27 cellular contexts compared by ENCODE assay signal in genomic region chr11:47171057-47171838, GRCh38. TPM values are rescaled to one million over a fixed set of nuclear protein-coding genes. Genes with fewer than 3 reads are reported as not detected.
DNase-seq lines count a peak whose midpoint lies in the region; ATAC-seq, FAIRE-seq and TF ChIP-seq lines count a peak whose summit lies in the region.
"Had no signal": no experiment of that assay in that cellular context is flagged by ENCODE, and none has a peak within 500 bp of the region (broad histone marks: within the 10 kb centered on the region; RNA-seq: fewer than 3 reads in every experiment).

No MANE protein-coding gene starts in this region.

- H3K36me3 Mint-ChIP-seq in stimulated activated naive CD8-positive, alpha-beta T cell treated with anti-CD3 and anti-CD28 coated beads, Interleukin-15, Interleukin-2, amounts not matched to agents 100 ng/mL and 50 ng/mL, for 24 hours (ENCODE audit: low read depth), result peaks cover 63% of the 10 kb centered on the region
- peaks cover 13% of the 10 kb centered on the region for H3K36me3 Mint-ChIP-seq in memory B cell

- TF ChIP-seq RAD21 in K562 (CRISPR knock-in tag; conservative IDR thresholded peaks at IDR 0.05 in 1 of 2, IDR thresholded peaks at IDR 0.05 in 1 of 2), result no peak

- TF ChIP-seq EP300 in K562 (IDR thresholded peaks at IDR 0.05; ENCODE audit: low read length), result no peak

- 93% methylated on average over 16 of the region's 16 CpGs for WGBS in K562 (ENCODE audit: insufficient coverage, low coverage, missing lambda C conversion rate)

- in situ Hi-C loops in K562 (cut with MboI), result loop anchor here (10.0 kb wide), 1 partner anchor 174 kb away; no protein-coding TSS in a partner anchor

- no peak overlapping the region for H3K27ac ChIP-seq in K562 (ENCODE audit: extremely low read depth, low read depth, low read length)
- H3K27ac ChIP-seq: right atrium auricular region had no signal

- H3K9me1 ChIP-seq in K562 (ENCODE audit: control insufficient read depth, insufficient read depth, low read length), result peaks cover 3% of the 10 kb centered on the region

- no peak overlapping the region for H3K4me3 Mint-ChIP-seq in stimulated activated naive CD8-positive, alpha-beta T cell treated with anti-CD3 and anti-CD28 coated beads, Interleukin-15, Interleukin-2, amounts not matched to agents 100 ng/mL and 50 ng/mL, for 24 hours
- H3K4me3 Mint-ChIP-seq in stimulated activated naive CD8-positive, alpha-beta T cell treated with anti-CD3 and anti-CD28 coated beads, Interleukin-15, amount 100 ng/mL, for 72 hours, result no peak overlapping the region
- no peak overlapping the region for H3K4me3 Mint-ChIP-seq in memory B cell
- H3K4me3 Mint-ChIP-seq: activated CD4-positive, alpha-beta memory T cell treated with anti-CD3 and anti-CD28 coated beads for 36 hours; activated naive CD4-positive, alpha-beta T cell treated with anti-CD3 and anti-CD28 coated beads for 36 hours; central memory CD8-positive, alpha-beta T cell; immature natural killer cell; WTC11 had no signal

- H3K9me3 Mint-ChIP-seq in stimulated activated naive CD8-positive, alpha-beta T cell treated with anti-CD3 and anti-CD28 coated beads, Interleukin-15, Interleukin-2, amounts not matched to agents 100 ng/mL and 50 ng/mL, for 24 hours, result no peaks in the 10 kb centered on the region
- H3K9me3 Mint-ChIP-seq in stimulated activated naive CD8-positive, alpha-beta T cell treated with anti-CD3 and anti-CD28 coated beads, Interleukin-15, amount 100 ng/mL, for 72 hours, result no peaks in the 10 kb centered on the region
- no peaks in the 10 kb centered on the region for H3K9me3 Mint-ChIP-seq in memory B cell
- H3K9me3 Mint-ChIP-seq: activated CD4-positive, alpha-beta memory T cell treated with anti-CD3 and anti-CD28 coated beads for 36 hours; activated naive CD4-positive, alpha-beta T cell treated with anti-CD3 and anti-CD28 coated beads for 36 hours; central memory CD8-positive, alpha-beta T cell; immature natural killer cell; naive B cell; WTC11 had no signal

- TF ChIP-seq CTCF in K562 (IDR thresholded peaks at IDR 0.05 in 2 of 3, conservative IDR thresholded peaks at IDR 0.05 in 1 of 3; ENCODE audit: insufficient read depth in 2 of 3, low read depth in 1 of 3, low read length in 3 of 3), result no peak

- POLR2A ChIA-PET in K562 (lab: Yijun Ruan, JAX), result interaction anchor here (0.6 to 3.3 kb wide), 5 partner anchors 8 to 48 kb away, joined by 3 to 29 read pairs (median 4); no protein-coding TSS in a partner anchor

- H3K4me1 ChIP-seq in K562 (replicated peaks in 1 of 2; ENCODE audit: control insufficient read depth in 2 of 2, insufficient read depth in 2 of 2, low read length in 2 of 2), result peaks cover 5 to 8% of the 10 kb centered on the region in 2 experiments; a peak in 4 of 5 replicates

- TF ChIP-seq POLR2A in K562 (conservative IDR thresholded peaks at IDR 0.05), result no peak

- CTCF ChIA-PET in K562 (lab: Yijun Ruan, JAX; ENCODE audit: low intra/inter-chr PET ratio), result no interaction called here

- BruUV-seq in K562 (replicated peaks; lab: Mats Ljungman, UMichigan), result no TSS peak

- no peak overlapping the region for H2AFZ ChIP-seq in K562 (ENCODE audit: low read depth, low read length)

- H3K4me1 Mint-ChIP-seq in stimulated activated naive CD8-positive, alpha-beta T cell treated with anti-CD3 and anti-CD28 coated beads, Interleukin-15, Interleukin-2, amounts not matched to agents 100 ng/mL and 50 ng/mL, for 24 hours (ENCODE audit: low read depth), result peaks cover 36% of the 10 kb centered on the region
- peaks cover 47% of the 10 kb centered on the region for H3K4me1 Mint-ChIP-seq in stimulated activated naive CD8-positive, alpha-beta T cell treated with anti-CD3 and anti-CD28 coated beads, Interleukin-15, amount 100 ng/mL, for 72 hours
- peaks cover 16% of the 10 kb centered on the region for H3K4me1 Mint-ChIP-seq in memory B cell

- H3K27ac Mint-ChIP-seq in stimulated activated naive CD8-positive, alpha-beta T cell treated with anti-CD3 and anti-CD28 coated beads, Interleukin-15, Interleukin-2, amounts not matched to agents 100 ng/mL and 50 ng/mL, for 24 hours, result peak overlapping the region; percentile 34
- peak overlapping the region in 1 of 2 donors; percentile 84 for H3K27ac Mint-ChIP-seq in stimulated activated naive CD8-positive, alpha-beta T cell treated with anti-CD3 and anti-CD28 coated beads, Interleukin-15, amount 100 ng/mL, for 72 hours
- H3K27ac Mint-ChIP-seq in memory B cell, result peak overlapping the region; percentile 75
- H3K27ac Mint-ChIP-seq: activated CD4-positive, alpha-beta memory T cell treated with anti-CD3 and anti-CD28 coated beads for 36 hours; activated naive CD4-positive, alpha-beta T cell treated with anti-CD3 and anti-CD28 coated beads for 36 hours; WTC11 had no signal

- H3K27me3 Mint-ChIP-seq in stimulated activated naive CD8-positive, alpha-beta T cell treated with anti-CD3 and anti-CD28 coated beads, Interleukin-15, Interleukin-2, amounts not matched to agents 100 ng/mL and 50 ng/mL, for 24 hours, result no peaks in the 10 kb centered on the region
- no peaks in the 10 kb centered on the region for H3K27me3 Mint-ChIP-seq in stimulated activated naive CD8-positive, alpha-beta T cell treated with anti-CD3 and anti-CD28 coated beads, Interleukin-15, amount 100 ng/mL, for 72 hours
- no peaks in the 10 kb centered on the region for H3K27me3 Mint-ChIP-seq in memory B cell
- H3K27me3 Mint-ChIP-seq: activated CD4-positive, alpha-beta memory T cell treated with anti-CD3 and anti-CD28 coated beads for 36 hours; central memory CD8-positive, alpha-beta T cell; naive B cell had no signal

- intact Hi-C loops in K562 (cut with micrococcal nuclease), result no loop called here

- H3K27me3 ChIP-seq in K562 (ENCODE audit: control insufficient read depth in 2 of 2, insufficient read depth in 2 of 2, low read length in 2 of 2), result no peaks in the 10 kb centered on the region
- H3K27me3 ChIP-seq: right atrium auricular region, transverse colon had no signal

- H3K36me3 ChIP-seq in K562 (ENCODE audit: control insufficient read depth, insufficient read depth, low read length), result peaks cover 93% of the 10 kb centered on the region

- no peak for FAIRE-seq in K562 (lab: Jason Lieb, UNC)
- FAIRE-seq: G401.6 had no signal

- peaks cover 6% of the 10 kb centered on the region for H4K20me1 ChIP-seq in K562 (replicated peaks; ENCODE audit: control insufficient read depth, insufficient read depth, low read length)

- no peaks in the 10 kb centered on the region for H3K9me3 ChIP-seq in K562 (replicated peaks; ENCODE audit: control insufficient read depth, insufficient read depth, low read depth, low read length)
- H3K9me3 ChIP-seq: right atrium auricular region, transverse colon had no signal

- H3K4me2 ChIP-seq in K562 (ENCODE audit: insufficient read depth, low read length), result no peak overlapping the region

- no peak for DNase-seq in stimulated activated naive CD8-positive, alpha-beta T cell treated with anti-CD3 and anti-CD28 coated beads, Interleukin-15, amount 100 ng/mL, for 72 hours
- DNase-seq in K562 (ENCODE audit: extremely low read depth in 1 of 4, low spot score in 3 of 4) (no peak), memory B cell (ENCODE audit: low spot score in 2 of 2) (no peak), NCI-H82 treated with DMSO at 0.1 percent for 48 hours (lab: John Stamatoyannopoulos, UW; ENCODE audit: unreplicated experiment) (no peak), EL (no peak)
- DNase-seq: activated CD4-positive, alpha-beta memory T cell treated with anti-CD3 and anti-CD28 coated beads for 36 hours; activated naive CD4-positive, alpha-beta T cell treated with anti-CD3 and anti-CD28 coated beads for 36 hours; activated T-cell treated with anti-CD3 and anti-CD28 coated beads, Interleukin-2, amount 50 U/mL, for 1 hour; foreskin melanocyte; hippocampal formation; immature natural killer cell; naive B cell; NCI-H1105; NCI-H2029 treated with DMSO at 0.1 percent for 48 hours; NCI-H345; OCI-M1; stimulated activated CD4-positive, alpha-beta T cell treated with anti-CD3 and anti-CD28 coated beads, Interleukin-4, amount 100 ng/mL, for 4 hours; stimulated activated naive CD8-positive, alpha-beta T cell treated with anti-CD3 and anti-CD28 coated beads, Interleukin-15, Interleukin-2, amounts not matched to agents 100 U/mL and 50 U/mL, for 24 hours; transverse colon had no signal

- H3K79me2 ChIP-seq in K562 (ENCODE audit: control insufficient read depth, insufficient read depth, low read length), result peaks cover 52% of the 10 kb centered on the region

- H3K9ac ChIP-seq in K562 (ENCODE audit: insufficient read depth in 1 of 2, low read depth in 2 of 2, low read length in 2 of 2), result no peak overlapping the region

- H3K4me3 ChIP-seq in K562, result no peak overlapping the region
- H3K4me3 ChIP-seq: right atrium auricular region, transverse colon had no signal

- no peak for ATAC-seq in stimulated activated naive CD8-positive, alpha-beta T cell treated with anti-CD3 and anti-CD28 coated beads, Interleukin-15, amount 100 ng/mL, for 72 hours
- no peak for ATAC-seq in K562
- no peak for ATAC-seq in memory B cell (ENCODE audit: low read depth)
- ATAC-seq in GM21786 (IDR thresholded peaks at IDR 0.05; ENCODE audit: unreplicated experiment), result no peak
- ATAC-seq: left lobe of liver; Right ventricle myocardium inferior; stimulated activated naive CD8-positive, alpha-beta T cell treated with anti-CD3 and anti-CD28 coated beads, Interleukin-15, Interleukin-2, amounts not matched to agents 100 U/mL and 50 U/mL, for 24 hours; WTC11 had no signal

RNA-seq across cellular contexts. Expression of gene ARFGAP2, which starts 5.4 kb away (rescaled TPM):
- total RNA-seq in K562 (2011; cell fraction: chromatin; rRNA removed; ENCODE audit: low replicate concordance), result 359 and 833 TPM in 2 replicates
- total RNA-seq in K562 (2011; cell fraction: nucleolus; rRNA removed), result 445 and 463 TPM in 2 replicates
- total RNA-seq in K562 (2011; cell fraction: nucleoplasm; rRNA removed), result 399 and 402 TPM in 2 replicates
- total RNA-seq in K562 (2014; rRNA removed) (97.6 and 107 TPM in 2 replicates), K562 (2014; rRNA removed; fragmentation: Illumina TruSeq; extraction: Trizol) (65.0 and 78.6 TPM in 2 replicates), K562 (2015; rRNA removed; fragmentation: Illumina TruSeq; extraction: Trizol) (78.4 and 83.2 TPM in 2 replicates), K562 (2021) (93.4 and 102 TPM in 2 replicates)
- polyA plus RNA-seq in K562 (2011; rRNA removed) (96.3 and 120 TPM in 2 replicates), K562 (2014; fragmentation: Illumina TruSeq; extraction: Trizol) (122 and 140 TPM in 2 replicates), K562 (2014; fragmentation: Nextera tagmentation; extraction: Ambion mirVana) (10 to 100 TPM; 29.1 to 42.1 TPM), K562 (2014; rRNA removed) (90.1 and 90.8 TPM in 2 replicates)
- polyA plus RNA-seq in K562 (2011; cell fraction: cytosol; rRNA removed), result 199 and 200 TPM in 2 replicates
- polyA plus RNA-seq in K562 (2011; cell fraction: nucleus; rRNA removed), result 212 and 227 TPM in 2 replicates
- polyA plus RNA-seq in K562 (2012), result 69.1 and 93.2 TPM in 2 replicates
- polyA minus RNA-seq in K562 (2011; rRNA and poly(A)+ RNA removed), result 112 and 121 TPM in 2 replicates
- 55.3 and 58.2 TPM in 2 replicates for polyA minus RNA-seq in K562 (2011; cell fraction: cytosol; rRNA and poly(A)+ RNA removed)
- polyA minus RNA-seq in K562 (2011; cell fraction: nucleus; rRNA and poly(A)+ RNA removed), result 104 and 166 TPM in 2 replicates

RNA-seq across cellular contexts. Expression of gene PACSIN3, which starts 15.0 kb away (rescaled TPM):
- 3.9 and 14.6 TPM in 2 replicates for total RNA-seq in K562 (2011; cell fraction: chromatin; rRNA removed; ENCODE audit: low replicate concordance)
- total RNA-seq in K562 (2011; cell fraction: nucleolus; rRNA removed), result 11.6 and 12.7 TPM in 2 replicates
- total RNA-seq in K562 (2011; cell fraction: nucleoplasm; rRNA removed), result 6.0 and 7.3 TPM in 2 replicates
- total RNA-seq in K562 (2014; rRNA removed) (15.5 and 18.8 TPM in 2 replicates), K562 (2014; rRNA removed; fragmentation: Illumina TruSeq; extraction: Trizol) (1.5 and 3.5 TPM in 2 replicates), K562 (2015; rRNA removed; fragmentation: Illumina TruSeq; extraction: Trizol) (8.8 and 9.6 TPM in 2 replicates), K562 (2021) (13.8 and 18.1 TPM in 2 replicates)
- polyA plus RNA-seq in K562 (2011; rRNA removed) (6.8 and 7.1 TPM in 2 replicates), K562 (2014; fragmentation: Illumina TruSeq; extraction: Trizol) (7.1 and 9.8 TPM in 2 replicates), K562 (2014; fragmentation: Nextera tagmentation; extraction: Ambion mirVana) (under 1 TPM; 0.13 to 0.17 TPM), K562 (2014; rRNA removed) (14.5 and 15.0 TPM in 2 replicates)
- polyA plus RNA-seq in K562 (2011; cell fraction: cytosol; rRNA removed), result 6.5 and 12.3 TPM in 2 replicates
- 6.2 and 9.6 TPM in 2 replicates for polyA plus RNA-seq in K562 (2011; cell fraction: nucleus; rRNA removed)
- 7.3 and 10.4 TPM in 2 replicates for polyA plus RNA-seq in K562 (2012)
- 1.9 and 3.0 TPM in 2 replicates for polyA minus RNA-seq in K562 (2011; rRNA and poly(A)+ RNA removed)
- polyA minus RNA-seq in K562 (2011; cell fraction: cytosol; rRNA and poly(A)+ RNA removed), result 8.0 and 17.4 TPM in 2 replicates
- 4.7 and 5.0 TPM in 2 replicates for polyA minus RNA-seq in K562 (2011; cell fraction: nucleus; rRNA and poly(A)+ RNA removed)

RNA-seq across cellular contexts. Expression of gene DDB2, which starts 43.5 kb away (rescaled TPM):
- 56.3 and 66.6 TPM in 2 replicates for total RNA-seq in K562 (2011; cell fraction: chromatin; rRNA removed; ENCODE audit: low replicate concordance)
- 38.7 TPM in 2 replicates for total RNA-seq in K562 (2011; cell fraction: nucleolus; rRNA removed)
- total RNA-seq in K562 (2011; cell fraction: nucleoplasm; rRNA removed), result 45.0 and 46.9 TPM in 2 replicates
- total RNA-seq in K562 (2014; rRNA removed), result 12.7 and 13.3 TPM in 2 replicates
- total RNA-seq in K562 (2014; rRNA removed; fragmentation: Illumina TruSeq; extraction: Trizol), result 8.7 and 9.0 TPM in 2 replicates
- 10.1 and 10.9 TPM in 2 replicates for total RNA-seq in K562 (2015; rRNA removed; fragmentation: Illumina TruSeq; extraction: Trizol)
- 9.0 and 10.5 TPM in 2 replicates for total RNA-seq in K562 (2021)
- polyA plus RNA-seq in K562 (2011; rRNA removed), result 17.1 and 17.5 TPM in 2 replicates
- polyA plus RNA-seq in K562 (2011; cell fraction: cytosol; rRNA removed), result 12.9 and 16.0 TPM in 2 replicates
- 54.5 and 57.5 TPM in 2 replicates for polyA plus RNA-seq in K562 (2011; cell fraction: nucleus; rRNA removed)
- 11.5 and 20.9 TPM in 2 replicates for polyA plus RNA-seq in K562 (2012)
- 10.1 and 10.4 TPM in 2 replicates for polyA plus RNA-seq in K562 (2014; fragmentation: Illumina TruSeq; extraction: Trizol)
- polyA plus RNA-seq in K562 (2014; fragmentation: Nextera tagmentation; extraction: Ambion mirVana), result 10 to 100 TPM in 1 of 2 experiments, 1 to 10 TPM in 1; 9.0 to 10.3 TPM
- 12.0 and 18.6 TPM in 2 replicates for polyA plus RNA-seq in K562 (2014; rRNA removed)
- 12.9 and 16.8 TPM in 2 replicates for polyA minus RNA-seq in K562 (2011; rRNA and poly(A)+ RNA removed)
- 5.5 and 8.0 TPM in 2 replicates for polyA minus RNA-seq in K562 (2011; cell fraction: cytosol; rRNA and poly(A)+ RNA removed)
- polyA minus RNA-seq in K562 (2011; cell fraction: nucleus; rRNA and poly(A)+ RNA removed), result 17.4 and 23.8 TPM in 2 replicates
